In the genomic region with DNA sequence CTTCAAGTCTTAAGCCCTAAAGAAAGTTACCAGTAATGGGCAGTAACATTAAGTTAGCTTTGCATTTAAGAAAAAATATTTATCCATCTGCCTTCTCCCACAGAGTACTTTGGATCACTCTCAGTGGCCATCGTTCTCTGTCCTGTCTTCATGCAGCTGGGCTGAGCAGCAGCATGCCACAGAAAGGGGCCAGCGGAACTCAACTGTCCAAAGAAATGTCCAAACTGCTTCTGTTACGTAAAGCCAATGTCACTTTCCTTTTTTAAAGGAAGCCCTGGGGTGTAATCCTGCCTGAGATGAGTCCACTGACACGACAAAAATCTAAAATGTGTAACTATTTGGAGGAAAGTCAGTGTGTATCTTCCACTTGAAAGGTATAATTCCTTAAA, we compare ENCODE assay signal across 1 cellular context.
TF ChIP-seq lines count a peak whose summit lies in the region.

No MANE protein-coding gene starts in this region.

TF ChIP-seq in SK-N-SH, 30 proteins besides CTCF, POLR2A, EP300 and RAD21 (continued from another document):
- TF ChIP-seq, protein P1, sequence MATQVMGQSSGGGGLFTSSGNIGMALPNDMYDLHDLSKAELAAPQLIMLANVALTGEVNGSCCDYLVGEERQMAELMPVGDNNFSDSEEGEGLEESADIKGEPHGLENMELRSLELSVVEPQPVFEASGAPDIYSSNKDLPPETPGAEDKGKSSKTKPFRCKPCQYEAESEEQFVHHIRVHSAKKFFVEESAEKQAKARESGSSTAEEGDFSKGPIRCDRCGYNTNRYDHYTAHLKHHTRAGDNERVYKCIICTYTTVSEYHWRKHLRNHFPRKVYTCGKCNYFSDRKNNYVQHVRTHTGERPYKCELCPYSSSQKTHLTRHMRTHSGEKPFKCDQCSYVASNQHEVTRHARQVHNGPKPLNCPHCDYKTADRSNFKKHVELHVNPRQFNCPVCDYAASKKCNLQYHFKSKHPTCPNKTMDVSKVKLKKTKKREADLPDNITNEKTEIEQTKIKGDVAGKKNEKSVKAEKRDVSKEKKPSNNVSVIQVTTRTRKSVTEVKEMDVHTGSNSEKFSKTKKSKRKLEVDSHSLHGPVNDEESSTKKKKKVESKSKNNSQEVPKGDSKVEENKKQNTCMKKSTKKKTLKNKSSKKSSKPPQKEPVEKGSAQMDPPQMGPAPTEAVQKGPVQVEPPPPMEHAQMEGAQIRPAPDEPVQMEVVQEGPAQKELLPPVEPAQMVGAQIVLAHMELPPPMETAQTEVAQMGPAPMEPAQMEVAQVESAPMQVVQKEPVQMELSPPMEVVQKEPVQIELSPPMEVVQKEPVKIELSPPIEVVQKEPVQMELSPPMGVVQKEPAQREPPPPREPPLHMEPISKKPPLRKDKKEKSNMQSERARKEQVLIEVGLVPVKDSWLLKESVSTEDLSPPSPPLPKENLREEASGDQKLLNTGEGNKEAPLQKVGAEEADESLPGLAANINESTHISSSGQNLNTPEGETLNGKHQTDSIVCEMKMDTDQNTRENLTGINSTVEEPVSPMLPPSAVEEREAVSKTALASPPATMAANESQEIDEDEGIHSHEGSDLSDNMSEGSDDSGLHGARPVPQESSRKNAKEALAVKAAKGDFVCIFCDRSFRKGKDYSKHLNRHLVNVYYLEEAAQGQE (IDR thresholded peaks at IDR 0.05; ENCODE audit: low read depth, low read length), result no peak
- TF ChIP-seq TCF12 (IDR thresholded peaks at IDR 0.05) (no peak), SIN3A (IDR thresholded peaks at IDR 0.05; ENCODE audit: borderline replicate concordance, low read depth, low read length) (no peak), YY1 (IDR thresholded peaks at IDR 0.05; ENCODE audit: low read depth) (no peak)
